Comparison of ENCODE assay signal across 8 cellular contexts in genomic region chr17:34199932-34200534, GRCh38. TPM values are rescaled to one million over a fixed set of nuclear protein-coding genes. Genes with fewer than 3 reads are reported as not detected.
DNase-seq lines count a peak whose midpoint lies in the region; ATAC-seq and TF ChIP-seq lines count a peak whose summit lies in the region.

No MANE protein-coding gene starts in this region.

- H3K4me1 ChIP-seq in right lobe of liver = peaks cover 0 to 3% (median 0%) of the 10 kb centered on the region in 4 donors

- WGBS in right lobe of liver (ENCODE audit: insufficient coverage, low coverage, low lambda C conversion rate, missing lambda C conversion rate) = 6% methylated on average over 8 of the region's 8 CpGs

- H3K4me3 ChIP-seq in right lobe of liver = no peak overlapping the region

- peak in 3 of 4 donors; percentile 100 for TF ChIP-seq CTCF in right lobe of liver (IDR thresholded peaks at IDR 0.05)

- DNase-seq in DMS153 treated with DMSO at 0.1 percent for 48 hours (lab: John Stamatoyannopoulos, UW; ENCODE audit: unreplicated experiment) (peak; percentile 80), NCI-H69 (lab: John Stamatoyannopoulos, UW) (peak; percentile 89), dermis blood vessel endothelial cell (peak; percentile 95), right lobe of liver (peak in 2 of 3 donors; percentile 42 to 79)
- DNase-seq in activated CD4-positive, alpha-beta T cell treated with anti-CD3 and anti-CD28 coated beads, Interleukin-2, amount 50 U/mL, for 1 hour = peak; percentile 59
- DNase-seq in stimulated activated CD4-positive, alpha-beta T cell treated with anti-CD3 and anti-CD28 coated beads, TNF-alpha, amount 100 ng/mL, for 48 hours (ENCODE audit: low read depth in 3 of 3) = peak; percentile 46 to 60 (median 60)

- no peak overlapping the region for H3K27ac ChIP-seq in right lobe of liver

- H3K36me3 ChIP-seq in right lobe of liver = no peaks in the 10 kb centered on the region

- no peaks in the 10 kb centered on the region for H3K9me3 ChIP-seq in right lobe of liver

- intact Hi-C loops in right lobe of liver (cut with DNase I) = loop anchor here (5.0 to 10.0 kb wide), 3 partner anchors 105 to 165 kb away; partner anchors contain the start of gene CCL1 (in 2 of the 2)

- ATAC-seq in HG03108 (IDR thresholded peaks at IDR 0.05; ENCODE audit: unreplicated experiment) (peak; percentile 58), right lobe of liver (peak; percentile 97 to 99 (median 98)), HG03045 (IDR thresholded peaks at IDR 0.05; ENCODE audit: unreplicated experiment) (no peak)

- H3K27me3 ChIP-seq in right lobe of liver = peaks cover 0 to 4% of the 10 kb centered on the region in 2 donors

- TF ChIP-seq POLR2A in right lobe of liver (IDR thresholded peaks at IDR 0.05) = no peak

RNA-seq across cellular contexts. Expression of gene CCL2, which starts 55.1 kb away (rescaled TPM):
- total RNA-seq in dermis blood vessel endothelial cell = 84.3 and 218 TPM in 2 replicates
- 10 to 100 TPM in 1 of 6 experiments, 1 to 10 TPM in 4, under 1 TPM in 1; 0.66 to 32.2 (median 3.8) TPM for total RNA-seq in right lobe of liver
